Comparison of ENCODE assay signal across 27 cellular contexts in the genomic region with DNA sequence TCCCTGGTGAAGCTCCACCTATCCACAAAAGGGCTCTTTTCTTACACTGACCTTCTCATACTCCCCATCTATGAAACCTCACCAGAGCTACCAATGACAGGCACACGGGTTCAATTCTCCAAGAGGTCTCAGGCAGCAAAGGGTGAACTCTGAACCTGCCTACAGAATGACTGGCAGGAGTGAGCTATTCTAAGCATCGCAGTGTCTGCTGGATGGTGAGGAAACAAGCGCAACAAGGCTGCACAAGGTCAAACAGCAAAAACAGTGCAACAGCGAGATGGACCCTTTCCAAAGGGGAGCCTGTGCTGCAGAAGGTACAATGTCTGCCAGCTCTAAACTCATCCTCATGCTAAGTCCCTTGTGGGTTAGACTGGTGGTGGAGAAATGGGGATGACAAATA. TPM values are rescaled to one million over a fixed set of nuclear protein-coding genes. Genes with fewer than 3 reads are reported as not detected.
"Had no signal": no experiment of that assay in that cellular context is flagged by ENCODE, and none has a peak within 500 bp of the region (broad histone marks: within the 10 kb centered on the region; RNA-seq: fewer than 3 reads in every experiment).

No MANE protein-coding gene starts in this region.

- H3K36me3 Mint-ChIP-seq: naive thymus-derived CD4-positive, alpha-beta T cell; natural killer cell; stimulated activated effector memory CD8-positive, alpha-beta T cell treated with anti-CD3 and anti-CD28 coated beads, Interleukin-12 subunit alpha, Interleukin-12 subunit beta, amount 100 ng/mL, for 72 hours had no signal

- H3K9me3 ChIP-seq: neutrophil, pancreas, prostate gland, right lobe of liver, sigmoid colon, stomach, thoracic aorta, thyroid gland, tibial nerve, upper lobe of right lung, uterus had no signal

- H3K27ac ChIP-seq: neutrophil, pancreas, prostate gland, right lobe of liver, sigmoid colon, stomach, thoracic aorta, thyroid gland, tibial nerve, upper lobe of right lung, uterus had no signal

- H3K4me3 ChIP-seq: pancreas, prostate gland, right lobe of liver, sigmoid colon, stomach, thoracic aorta, thyroid gland, tibial nerve, upper lobe of right lung, uterus had no signal

- H3K4me3 Mint-ChIP-seq: naive thymus-derived CD4-positive, alpha-beta T cell; natural killer cell; nephron progenitor cell; neural crest cell; stimulated activated effector memory CD8-positive, alpha-beta T cell treated with anti-CD3 and anti-CD28 coated beads, Interleukin-12 subunit alpha, Interleukin-12 subunit beta, amount 100 ng/mL, for 72 hours; stimulated activated naive B cell treated with anti-CD40 and anti-IgM and Interleukin-4, amounts not matched to agents 10 μg/mL and 1 μg/mL and 100 μg/mL, for 72 hours; stimulated activated naive CD8-positive, alpha-beta T cell treated with anti-CD3 and anti-CD28 coated beads, Interleukin-15, Interleukin-2, amounts not matched to agents 100 ng/mL and 50 ng/mL, for 24 hours; type B pancreatic cell had no signal

- H3K27me3 ChIP-seq: neutrophil, pancreas, right lobe of liver, sigmoid colon, stomach, thyroid gland, tibial nerve, upper lobe of right lung, uterus had no signal

- H3K4me1 ChIP-seq: pancreas, right lobe of liver, sigmoid colon, upper lobe of right lung, uterus had no signal

- H3K27ac Mint-ChIP-seq: naive thymus-derived CD4-positive, alpha-beta T cell; nephron progenitor cell; stimulated activated effector memory CD8-positive, alpha-beta T cell treated with anti-CD3 and anti-CD28 coated beads, Interleukin-12 subunit alpha, Interleukin-12 subunit beta, amount 100 ng/mL, for 72 hours; stimulated activated naive B cell treated with anti-CD40 and anti-IgM and Interleukin-4, amounts not matched to agents 10 μg/mL and 1 μg/mL and 100 μg/mL, for 72 hours; stimulated activated naive CD8-positive, alpha-beta T cell treated with anti-CD3 and anti-CD28 coated beads, Interleukin-15, Interleukin-2, amounts not matched to agents 100 ng/mL and 50 ng/mL, for 24 hours; type B pancreatic cell had no signal

- H3K4me1 Mint-ChIP-seq: naive thymus-derived CD4-positive, alpha-beta T cell; neural crest cell had no signal

- ATAC-seq: naive thymus-derived CD4-positive, alpha-beta T cell; natural killer cell; pancreas; stimulated activated effector memory CD8-positive, alpha-beta T cell treated with anti-CD3 and anti-CD28 coated beads, Interleukin-12 subunit alpha, Interleukin-12 subunit beta, amount 100 ng/mL, for 72 hours; stimulated activated naive B cell treated with anti-CD40 and anti-IgM and Interleukin-4, amounts not matched to agents 10 μg/mL and 1 μg/mL and 100 μg/mL, for 72 hours; upper lobe of right lung had no signal

- DNase-seq: naive thymus-derived CD4-positive, alpha-beta T cell; natural killer cell; nephron progenitor cell; pancreas; right cardiac atrium; right lobe of liver; sigmoid colon; small intestine; stimulated activated CD4-positive, alpha-beta T cell treated with anti-CD3 and anti-CD28 coated beads, Interleukin-15, amount 100 ng/mL, for 24 hours; stimulated activated CD4-positive, alpha-beta T cell treated with anti-CD3 and anti-CD28 coated beads, Interleukin-2, amount 100 ng/mL, for 24 hours; stimulated activated CD4-positive, alpha-beta T cell treated with anti-CD3 and anti-CD28 coated beads, Interleukin-2, amount 100 ng/mL, for 48 hours; stimulated activated CD4-positive, alpha-beta T cell treated with anti-CD3 and anti-CD28 coated beads, Interleukin-4, amount 100 ng/mL, for 24 hours; stimulated activated naive B cell treated with anti-CD40 and anti-IgM and Interleukin-4, amounts not matched to agents 10 μg/mL and 1 μg/mL and 100 μg/mL, for 72 hours; stimulated activated naive CD4-positive, alpha-beta T cell treated with Interleukin-2 at 50 U/mL for 16 hours; stomach; thyroid gland; upper lobe of right lung; uterus had no signal

- H3K36me3 ChIP-seq: neutrophil, pancreas, prostate gland, right lobe of liver, sigmoid colon, stomach, thoracic aorta, thyroid gland, tibial nerve, upper lobe of right lung, uterus had no signal

- H3K27me3 Mint-ChIP-seq: stimulated activated naive B cell treated with anti-CD40 and anti-IgM and Interleukin-4, amounts not matched to agents 10 μg/mL and 1 μg/mL and 100 μg/mL, for 72 hours; stimulated activated naive CD8-positive, alpha-beta T cell treated with anti-CD3 and anti-CD28 coated beads, Interleukin-15, Interleukin-2, amounts not matched to agents 100 ng/mL and 50 ng/mL, for 24 hours had no signal

- H3K9me3 Mint-ChIP-seq: natural killer cell; stimulated activated effector memory CD8-positive, alpha-beta T cell treated with anti-CD3 and anti-CD28 coated beads, Interleukin-12 subunit alpha, Interleukin-12 subunit beta, amount 100 ng/mL, for 72 hours; stimulated activated naive CD8-positive, alpha-beta T cell treated with anti-CD3 and anti-CD28 coated beads, Interleukin-15, Interleukin-2, amounts not matched to agents 100 ng/mL and 50 ng/mL, for 24 hours had no signal

RNA-seq across cellular contexts. Expression of gene TMCC3, which starts 22.0 kb away (rescaled TPM):
- total RNA-seq: osteocyte had no signal
- polyA plus RNA-seq: naive thymus-derived CD4-positive, alpha-beta T cell had no signal
